ENCODE assay signal across 9 cellular contexts in the genomic region with DNA sequence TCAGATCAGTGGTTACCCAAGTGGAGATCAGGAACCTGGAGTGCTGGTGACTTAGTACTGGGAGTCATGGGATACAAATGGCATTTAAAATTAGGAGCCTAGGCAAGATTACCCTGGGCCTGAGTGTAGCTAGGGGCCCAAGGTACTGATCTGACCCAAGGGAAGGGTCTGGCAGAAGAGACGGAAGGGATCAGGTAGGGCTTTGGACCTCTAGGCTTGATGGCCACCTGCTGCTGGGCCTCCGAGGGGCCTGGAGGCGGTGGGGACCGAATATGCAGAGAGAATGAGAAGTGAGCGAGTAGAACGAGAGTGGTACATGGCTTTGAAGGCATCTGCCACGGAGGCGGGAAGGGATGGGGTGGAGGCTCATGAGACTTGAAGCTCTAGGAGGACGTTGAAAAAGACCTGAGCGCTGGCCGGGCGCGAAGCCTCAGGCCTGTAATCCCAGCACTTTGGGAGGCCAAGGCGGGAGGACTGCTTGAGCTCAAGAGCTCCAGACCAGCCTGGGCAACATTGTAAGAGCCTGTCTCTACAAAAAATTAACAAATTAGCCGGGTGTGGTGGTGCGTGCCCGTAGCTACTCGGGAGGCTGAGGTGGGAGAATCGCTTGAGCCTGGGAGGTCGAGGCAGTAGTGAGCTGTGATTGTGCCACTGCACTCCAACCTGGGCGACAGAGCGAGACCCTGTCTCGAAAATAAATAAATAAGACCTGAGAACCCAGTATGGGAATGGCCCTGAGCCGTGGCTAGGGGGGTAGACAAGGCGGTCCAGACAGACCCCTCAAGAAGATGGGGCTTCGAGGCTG. TPM values are rescaled to one million over a fixed set of nuclear protein-coding genes. Genes with fewer than 3 reads are reported as not detected.
DNase-seq lines count a peak whose midpoint lies in the region; ATAC-seq, FAIRE-seq and TF ChIP-seq lines count a peak whose summit lies in the region.
"Had no signal": no experiment of that assay in that cellular context is flagged by ENCODE, and none has a peak within 500 bp of the region (broad histone marks: within the 10 kb centered on the region; RNA-seq: fewer than 3 reads in every experiment).

No MANE protein-coding gene starts in this region.

- ATAC-seq in HG02885 (IDR thresholded peaks at IDR 0.05; ENCODE audit: poor library complexity, unreplicated experiment), result no peak

- intact Hi-C loops in A673 (cut with micrococcal nuclease; ENCODE audit: unreplicated experiment), result no loop called here

- BruUV-seq in A673 (replicated peaks; lab: Mats Ljungman, UMichigan), result no TSS peak

- CTCF ChIA-PET in A673 (lab: Charles Lee), result interaction anchor here (0.8 kb wide), 2 partner anchors 18 to 287 kb away, joined by 3 to 4 read pairs; a partner anchor contains a TSS

- peak overlapping the region; percentile 82 for H3K27ac ChIP-seq in A673 (ENCODE audit: low read depth, low read length, poor library complexity, severe bottlenecking)
- peak overlapping the region; percentile 90 for H3K27ac ChIP-seq in HUES48 (ENCODE audit: low read depth, low read length)

- H3K9ac ChIP-seq in HUES48 (ENCODE audit: low read depth, low read length) (no peak overlapping the region), mucosa of stomach (ENCODE audit: low read length) (peak overlapping the region; percentile 70)

- FAIRE-seq in bronchial epithelial cell (lab: Jason Lieb, UNC), result no peak

- peaks cover 1% of the 10 kb centered on the region for H3K36me3 ChIP-seq in A673 (ENCODE audit: insufficient read depth, low read length, poor library complexity, severe bottlenecking)
- peaks cover 3% of the 10 kb centered on the region; the same call in 1 of the 2 replicates for H3K36me3 ChIP-seq in HUES48 (ENCODE audit: control insufficient read depth, insufficient read depth, low read length)
- H3K36me3 ChIP-seq in bronchial epithelial cell (ENCODE audit: control insufficient read depth, insufficient read depth, low read length), result no peaks in the 10 kb centered on the region
- no peaks in the 10 kb centered on the region for H3K36me3 ChIP-seq in mucosa of stomach (ENCODE audit: control insufficient read depth, insufficient read depth, low read length)

- H3K27me3 ChIP-seq in A673 (replicated peaks; ENCODE audit: insufficient read depth, low read depth, low read length, poor library complexity) (no peaks in the 10 kb centered on the region), HUES48 (ENCODE audit: control insufficient read depth, insufficient read depth, low read length) (no peaks in the 10 kb centered on the region), bronchial epithelial cell (ENCODE audit: control insufficient read depth, insufficient read depth, low read length) (no peaks in the 10 kb centered on the region), mucosa of stomach (ENCODE audit: control insufficient read depth, insufficient read depth, low read length) (peaks cover 4% of the 10 kb centered on the region)

- TF ChIP-seq CTCF in A673 (conservative IDR thresholded peaks at IDR 0.05; ENCODE audit: low read depth, low read length), result no peak
- TF ChIP-seq CTCF in bronchial epithelial cell (IDR thresholded peaks at IDR 0.05; ENCODE audit: insufficient read depth, low read length, severe bottlenecking), result no peak

- POLR2A ChIA-PET in A673 (lab: Charles Lee; ENCODE audit: low non-redundant PET), result no interaction called here

- H3K4me1 ChIP-seq in A673 (ENCODE audit: insufficient read depth, low read length, poor library complexity, severe bottlenecking), result peaks cover 4% of the 10 kb centered on the region
- H3K4me1 ChIP-seq in HUES48 (ENCODE audit: control insufficient read depth, insufficient read depth, low read length), result no peaks in the 10 kb centered on the region
- H3K4me1 ChIP-seq in mucosa of stomach (ENCODE audit: control insufficient read depth, insufficient read depth, low read length), result peaks cover 5% of the 10 kb centered on the region

- no peaks in the 10 kb centered on the region for H3K9me3 ChIP-seq in A673 (ENCODE audit: low read depth, low read length, poor library complexity, severe bottlenecking)
- H3K9me3 ChIP-seq in HUES48 (ENCODE audit: control insufficient read depth, insufficient read depth, low read length), result no peaks in the 10 kb centered on the region
- no peaks in the 10 kb centered on the region for H3K9me3 ChIP-seq in mucosa of stomach (ENCODE audit: control insufficient read depth, low read length)

- DNase-seq in A673 (ENCODE audit: low spot score) (no peak), bronchial epithelial cell (ENCODE audit: low read depth) (no peak), GM03348 (ENCODE audit: low spot score) (no peak), retina (no peak), HuH-7.5 (ENCODE audit: low spot score) (no peak)

- H3K4me3 ChIP-seq in A673 (ENCODE audit: low read depth, low read length, poor library complexity, severe bottlenecking) (peak overlapping the region; percentile 72), HUES48 (ENCODE audit: low read depth, low read length) (peak overlapping the region; percentile 91), bronchial epithelial cell (ENCODE audit: low read depth, low read length) (peak overlapping the region; percentile 88), mucosa of stomach (ENCODE audit: low read length) (peak overlapping the region; percentile 85)

RNA-seq across cellular contexts. Expression of a gene that starts 0.6 kb away (rescaled TPM):
- total RNA-seq in A673 (2021), result 46.8 and 49.3 TPM in 2 replicates
- total RNA-seq in bronchial epithelial cell, result 30.0 and 32.6 TPM in 2 replicates

RNA-seq across cellular contexts. Expression of a gene that starts 23.1 kb away (rescaled TPM):
- total RNA-seq in A673 (2021) (50.1 and 55.3 TPM in 2 replicates), bronchial epithelial cell (33.0 and 67.9 TPM in 2 replicates)

RNA-seq across cellular contexts. Expression of a gene that starts 32.7 kb away (rescaled TPM):
- total RNA-seq in A673 (2021), result 1.3 and 2.3 TPM in 2 replicates
- not detected in 2 replicates for total RNA-seq in bronchial epithelial cell
- total RNA-seq: SK-MEL-5 had no signal

RNA-seq across cellular contexts. Expression of a gene that starts 35.4 kb away (rescaled TPM):
- total RNA-seq in A673 (2021) (33.8 and 37.0 TPM in 2 replicates), bronchial epithelial cell (43.4 and 67.9 TPM in 2 replicates)
